Comparison of ENCODE assay signal across 21 cellular contexts in the genomic region with DNA sequence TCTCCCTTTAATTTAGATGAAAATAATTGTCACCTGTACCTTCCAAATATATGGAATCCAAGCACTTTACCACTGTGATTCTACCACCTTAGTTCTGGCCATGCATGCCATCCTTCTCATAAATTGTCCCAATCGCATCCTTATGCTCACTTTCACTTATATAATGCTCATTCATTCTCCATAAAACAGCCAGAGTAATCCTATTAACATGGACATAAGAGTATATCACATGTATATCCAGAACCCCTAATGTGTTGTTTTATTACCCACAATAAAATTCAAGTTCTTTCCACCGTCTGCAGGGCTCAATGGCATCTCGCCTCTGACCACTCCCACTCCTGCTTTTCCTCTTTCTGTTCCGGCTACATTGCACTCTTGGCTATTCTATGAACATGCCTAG.
DNase-seq lines count a peak whose midpoint lies in the region; ATAC-seq and TF ChIP-seq lines count a peak whose summit lies in the region.
"Had no signal": no experiment of that assay in that cellular context is flagged by ENCODE, and none has a peak within 500 bp of the region (broad histone marks: within the 10 kb centered on the region; RNA-seq: fewer than 3 reads in every experiment).

No MANE protein-coding gene starts in this region.

- no TSS peak for BruUV-seq in A673 (replicated peaks; lab: Mats Ljungman, UMichigan)

- H3K79me2 ChIP-seq in Karpas-422 (ENCODE audit: low read length): no peaks in the 10 kb centered on the region

- no peak overlapping the region for H3K4me3 ChIP-seq in A673 (ENCODE audit: low read depth, low read length, poor library complexity, severe bottlenecking)
- no peak overlapping the region for H3K4me3 ChIP-seq in Karpas-422 (ENCODE audit: low read length)
- H3K4me3 ChIP-seq: BLaER1 treated with 17β-estradiol and CSF1 and Interleukin-3, amounts not matched to agents 10 nM and 100 nM; GM12878; GM23248 had no signal

- H3K27me3 ChIP-seq in A673 (replicated peaks; ENCODE audit: insufficient read depth, low read depth, low read length, poor library complexity): no peaks in the 10 kb centered on the region
- no peaks in the 10 kb centered on the region for H3K27me3 ChIP-seq in Karpas-422 (ENCODE audit: low read length)
- H3K27me3 ChIP-seq: BE2C; BLaER1 treated with 17β-estradiol and CSF1 and Interleukin-3, amounts not matched to agents 10 nM and 100 nM had no signal

- TF ChIP-seq CTCF in A673 (conservative IDR thresholded peaks at IDR 0.05; ENCODE audit: low read depth, low read length): no peak

- peak; percentile 10 for DNase-seq in A673 (ENCODE audit: low spot score)
- DNase-seq in Karpas-422: no peak
- peak; percentile 47 for DNase-seq in SK-N-DZ (ENCODE audit: low spot score)
- no peak for DNase-seq in globus pallidus (ENCODE audit: low spot score)
- DNase-seq: ACHN; AML-193; BE2C; CD4-positive, alpha-beta T cell; CD8-positive, alpha-beta memory T cell; DMS 273 treated with DMSO at 0.1 percent for 48 hours; DMS79; EL; GDM1; GM23248; H7; HCEC 1CT had no signal

- H3K9me3 ChIP-seq in A673 (ENCODE audit: low read depth, low read length, poor library complexity, severe bottlenecking): no peaks in the 10 kb centered on the region
- no peaks in the 10 kb centered on the region for H3K9me3 ChIP-seq in Karpas-422 (ENCODE audit: low read length)
- H3K9me3 ChIP-seq: BE2C; BLaER1 treated with 17β-estradiol and CSF1 and Interleukin-3, amounts not matched to agents 10 nM and 100 nM had no signal

- peak overlapping the region; percentile 67; the same call in 1 of the 2 replicates for H2AFZ ChIP-seq in Karpas-422 (ENCODE audit: low read length)
- H2AFZ ChIP-seq: GM23248 had no signal

- H3K27ac ChIP-seq in A673 (ENCODE audit: low read depth, low read length, poor library complexity, severe bottlenecking) (no peak overlapping the region), Karpas-422 (ENCODE audit: low read length) (no peak overlapping the region)
- H3K27ac ChIP-seq: 22Rv1; BLaER1 treated with 17β-estradiol and CSF1 and Interleukin-3, amounts not matched to agents 10 nM and 100 nM; GM23248 had no signal

- ATAC-seq in HG02678 (IDR thresholded peaks at IDR 0.05; ENCODE audit: unreplicated experiment) (no peak), GM19023 (IDR thresholded peaks at IDR 0.05; ENCODE audit: unreplicated experiment) (no peak)
- ATAC-seq: GM12878 had no signal

- POLR2A ChIA-PET in A673 (lab: Charles Lee; ENCODE audit: low non-redundant PET): no interaction called here

- H3K4me2 ChIP-seq in Karpas-422 (ENCODE audit: low read depth, low read length, poor library complexity, severe bottlenecking): peak overlapping the region; percentile 30
- H3K4me2 ChIP-seq: BLaER1 treated with 17β-estradiol and CSF1 and Interleukin-3, amounts not matched to agents 10 nM and 100 nM had no signal

- intact Hi-C loops in A673 (cut with micrococcal nuclease; ENCODE audit: unreplicated experiment): no loop called here

- H3K4me1 ChIP-seq in A673 (ENCODE audit: insufficient read depth, low read length, poor library complexity, severe bottlenecking): no peaks in the 10 kb centered on the region
- no peaks in the 10 kb centered on the region for H3K4me1 ChIP-seq in Karpas-422 (ENCODE audit: low read length)
- H3K4me1 ChIP-seq: BE2C had no signal

- no peaks in the 10 kb centered on the region for H4K20me1 ChIP-seq in Karpas-422 (ENCODE audit: insufficient read depth, low read depth, low read length)
- H4K20me1 ChIP-seq: BLaER1 treated with 17β-estradiol and CSF1 and Interleukin-3, amounts not matched to agents 10 nM and 100 nM had no signal

- CTCF ChIA-PET in A673 (lab: Charles Lee): no interaction called here

- H3K9ac ChIP-seq in Karpas-422 (ENCODE audit: low read length): no peak overlapping the region
- H3K9ac ChIP-seq: BLaER1 treated with 17β-estradiol and CSF1 and Interleukin-3, amounts not matched to agents 10 nM and 100 nM; GM23248 had no signal

- H3K36me3 ChIP-seq in A673 (ENCODE audit: insufficient read depth, low read length, poor library complexity, severe bottlenecking): no peaks in the 10 kb centered on the region
- H3K36me3 ChIP-seq in Karpas-422 (ENCODE audit: insufficient read depth, low read length): no peaks in the 10 kb centered on the region
- H3K36me3 ChIP-seq: BE2C; BLaER1 treated with 17β-estradiol and CSF1 and Interleukin-3, amounts not matched to agents 10 nM and 100 nM had no signal

- H3K9me2 ChIP-seq in Karpas-422 (replicated peaks; ENCODE audit: insufficient read depth, low read length): no peaks in the 10 kb centered on the region

Comparison
In these comparisons a context has a peak if more than half of its experiments do, and no peak if none do; other contexts are left out.
1. DNase-seq: peak in A673 (single experiment) and SK-N-DZ (single experiment); none in Karpas-422 (single experiment) and globus pallidus (single experiment).